In genomic region chr11:67264886-67265632, GRCh38 we compare ENCODE assay signal across 11 cellular contexts. TPM values are rescaled to one million over a fixed set of nuclear protein-coding genes. Genes with fewer than 3 reads are reported as not detected.
DNase-seq lines count a peak whose midpoint lies in the region; ATAC-seq and TF ChIP-seq lines count a peak whose summit lies in the region.
"Had no signal": no experiment of that assay in that cellular context is flagged by ENCODE, and none has a peak within 500 bp of the region (broad histone marks: within the 10 kb centered on the region; RNA-seq: fewer than 3 reads in every experiment).

No MANE protein-coding gene starts in this region.

- H3K9me3 Mint-ChIP-seq in activated CD4-positive, alpha-beta T cell treated with anti-CD3 and anti-CD28 coated beads, Interleukin-2, amount 10 ng/mL, durations not matched to agents 24 days and 14 days = no peaks in the 10 kb centered on the region
- no peaks in the 10 kb centered on the region for H3K9me3 Mint-ChIP-seq in activated CD4-positive, alpha-beta memory T cell treated with anti-CD3 and anti-CD28 coated beads, Interleukin-2, amount 10 ng/mL, durations not matched to agents 7 days and 5 days
- H3K9me3 Mint-ChIP-seq in stimulated activated memory B cell treated with anti-CD40 and anti-IgM and Interleukin-4, amounts not matched to agents 10 μg/mL and 1 μg/mL and 100 μg/mL, for 72 hours = no peaks in the 10 kb centered on the region

- peak; percentile 35 for ATAC-seq in esophagus mucosa
- no peak for ATAC-seq in stimulated activated memory B cell treated with anti-CD40 and anti-IgM and Interleukin-4, amounts not matched to agents 10 μg/mL and 1 μg/mL and 100 μg/mL, for 72 hours

- H3K36me3 ChIP-seq in brain microvascular endothelial cell (replicated peaks) = peaks cover 8% of the 10 kb centered on the region

- H3K27ac Mint-ChIP-seq in activated CD4-positive, alpha-beta T cell treated with anti-CD3 and anti-CD28 coated beads, Interleukin-2, amount 10 ng/mL, durations not matched to agents 24 days and 14 days = peak overlapping the region; percentile 87
- H3K27ac Mint-ChIP-seq in activated CD4-positive, alpha-beta memory T cell treated with anti-CD3 and anti-CD28 coated beads, Interleukin-2, amount 10 ng/mL, durations not matched to agents 7 days and 5 days = peak overlapping the region; percentile 71
- H3K27ac Mint-ChIP-seq in stimulated activated memory B cell treated with anti-CD40 and anti-IgM and Interleukin-4, amounts not matched to agents 10 μg/mL and 1 μg/mL and 100 μg/mL, for 72 hours = peak overlapping the region; percentile 96

- H3K27me3 ChIP-seq in brain microvascular endothelial cell (replicated peaks) = no peaks in the 10 kb centered on the region
- H3K27me3 ChIP-seq: body of pancreas had no signal

- no peaks in the 10 kb centered on the region for H3K27me3 Mint-ChIP-seq in activated CD4-positive, alpha-beta T cell treated with anti-CD3 and anti-CD28 coated beads, Interleukin-2, amount 10 ng/mL, durations not matched to agents 24 days and 14 days
- H3K27me3 Mint-ChIP-seq in activated CD4-positive, alpha-beta memory T cell treated with anti-CD3 and anti-CD28 coated beads, Interleukin-2, amount 10 ng/mL, durations not matched to agents 7 days and 5 days = no peaks in the 10 kb centered on the region
- peaks cover 7% of the 10 kb centered on the region for H3K27me3 Mint-ChIP-seq in stimulated activated memory B cell treated with anti-CD40 and anti-IgM and Interleukin-4, amounts not matched to agents 10 μg/mL and 1 μg/mL and 100 μg/mL, for 72 hours

- DNase-seq in activated CD4-positive, alpha-beta T cell treated with anti-CD3 and anti-CD28 coated beads, Interleukin-2, amount 10 ng/mL, durations not matched to agents 24 days and 14 days = peak; percentile 67
- no peak for DNase-seq in activated CD4-positive, alpha-beta T cell treated with anti-CD3 and anti-CD28 coated beads, Interleukin-2, amount 50 U/mL, for 1 hour
- DNase-seq in activated CD4-positive, alpha-beta memory T cell treated with anti-CD3 and anti-CD28 coated beads, Interleukin-2, amount 10 ng/mL, durations not matched to agents 7 days and 5 days = no peak
- no peak for DNase-seq in brain microvascular endothelial cell
- no peak for DNase-seq in kidney tubule cell (ENCODE audit: low spot score)
- no peak for DNase-seq in NCI-H1105 treated with DMSO at 0.1 percent for 48 hours (lab: John Stamatoyannopoulos, UW)
- DNase-seq: activated CD4-positive, CD25-positive, alpha-beta regulatory T cell; RPMI8226 had no signal

- no peak overlapping the region for H3K27ac ChIP-seq in brain microvascular endothelial cell

- TF ChIP-seq CTCF in brain microvascular endothelial cell (IDR thresholded peaks at IDR 0.05; ENCODE audit: low read depth, low read length, missing control alignments) = no peak

- POLR2A ChIA-PET in activated CD4-positive, alpha-beta memory T cell treated with anti-CD3 and anti-CD28 coated beads, Interleukin-2, amount 10 ng/mL, durations not matched to agents 7 days and 5 days (lab: Charles Lee) = interaction anchor here (0.8 to 4.9 kb wide), 6 partner anchors 12 to 54 kb away, joined by 3 to 49 read pairs (median 6); partner anchors contain the start of gene ANKRD13D

- peak overlapping the region; percentile 79 for H3K4me3 Mint-ChIP-seq in activated CD4-positive, alpha-beta T cell treated with anti-CD3 and anti-CD28 coated beads, Interleukin-2, amount 10 ng/mL, durations not matched to agents 24 days and 14 days
- peak overlapping the region; percentile 53 for H3K4me3 Mint-ChIP-seq in activated CD4-positive, alpha-beta memory T cell treated with anti-CD3 and anti-CD28 coated beads, Interleukin-2, amount 10 ng/mL, durations not matched to agents 7 days and 5 days
- H3K4me3 Mint-ChIP-seq in stimulated activated memory B cell treated with anti-CD40 and anti-IgM and Interleukin-4, amounts not matched to agents 10 μg/mL and 1 μg/mL and 100 μg/mL, for 72 hours = peak overlapping the region; percentile 79

- intact Hi-C loops in activated CD4-positive, alpha-beta T cell treated with anti-CD3 and anti-CD28 coated beads, Interleukin-2, amount 10 ng/mL, durations not matched to agents 24 days and 14 days (cut with micrococcal nuclease) = loop anchor here (1.0 to 10.0 kb wide), 4 partner anchors 23 to 1610 kb away; partner anchors contain the start of genes AIP, PPP1CA and TBC1D10C

- H3K36me3 Mint-ChIP-seq in activated CD4-positive, alpha-beta T cell treated with anti-CD3 and anti-CD28 coated beads, Interleukin-2, amount 10 ng/mL, durations not matched to agents 24 days and 14 days (ENCODE audit: low read depth) = peaks cover 28% of the 10 kb centered on the region
- peaks cover 31% of the 10 kb centered on the region for H3K36me3 Mint-ChIP-seq in activated CD4-positive, alpha-beta memory T cell treated with anti-CD3 and anti-CD28 coated beads, Interleukin-2, amount 10 ng/mL, durations not matched to agents 7 days and 5 days (ENCODE audit: low read depth)
- H3K36me3 Mint-ChIP-seq in stimulated activated memory B cell treated with anti-CD40 and anti-IgM and Interleukin-4, amounts not matched to agents 10 μg/mL and 1 μg/mL and 100 μg/mL, for 72 hours = peaks cover 26% of the 10 kb centered on the region

- CTCF ChIA-PET in activated CD4-positive, alpha-beta memory T cell treated with anti-CD3 and anti-CD28 coated beads, Interleukin-2, amount 10 ng/mL, durations not matched to agents 7 days and 5 days (lab: Charles Lee) = interaction anchor here (1.2 to 4.9 kb wide), 8 partner anchors 12 to 117 kb away, joined by 3 to 69 read pairs (median 18); partner anchors contain the start of gene ANKRD13D

- no peak overlapping the region for H3K4me3 ChIP-seq in brain microvascular endothelial cell (ENCODE audit: low read depth, low read length)
- H3K4me3 ChIP-seq: body of pancreas had no signal

- in situ Hi-C loops in brain microvascular endothelial cell (cut with HindIII; ENCODE audit: low pct_ligation_motif_present, low sequenced_read_pairs) = no loop called here

- H3K4me1 Mint-ChIP-seq in activated CD4-positive, alpha-beta T cell treated with anti-CD3 and anti-CD28 coated beads, Interleukin-2, amount 10 ng/mL, durations not matched to agents 24 days and 14 days = peaks cover 56% of the 10 kb centered on the region
- H3K4me1 Mint-ChIP-seq in activated CD4-positive, alpha-beta memory T cell treated with anti-CD3 and anti-CD28 coated beads, Interleukin-2, amount 10 ng/mL, durations not matched to agents 7 days and 5 days = peaks cover 64% of the 10 kb centered on the region
- peaks cover 72% of the 10 kb centered on the region for H3K4me1 Mint-ChIP-seq in stimulated activated memory B cell treated with anti-CD40 and anti-IgM and Interleukin-4, amounts not matched to agents 10 μg/mL and 1 μg/mL and 100 μg/mL, for 72 hours

RNA-seq across cellular contexts. Expression of gene GRK2, which starts 1.2 kb away (rescaled TPM):
- total RNA-seq in activated CD4-positive, alpha-beta T cell treated with anti-CD3 and anti-CD28 coated beads, Interleukin-2, amount 10 ng/mL, durations not matched to agents 24 days and 14 days = 244 and 248 TPM in 2 replicates
- 100 to 1,000 TPM; 333 to 338 TPM for total RNA-seq in activated CD4-positive, alpha-beta memory T cell treated with anti-CD3 and anti-CD28 coated beads, Interleukin-2, amount 10 ng/mL, durations not matched to agents 7 days and 5 days
- total RNA-seq in esophagus mucosa = 61.6 TPM

RNA-seq across cellular contexts. Expression of gene ANKRD13D, which starts 24.0 kb away (rescaled TPM):
- total RNA-seq in activated CD4-positive, alpha-beta T cell treated with anti-CD3 and anti-CD28 coated beads, Interleukin-2, amount 10 ng/mL, durations not matched to agents 24 days and 14 days = 114 and 124 TPM in 2 replicates
- total RNA-seq in activated CD4-positive, alpha-beta memory T cell treated with anti-CD3 and anti-CD28 coated beads, Interleukin-2, amount 10 ng/mL, durations not matched to agents 7 days and 5 days = 100 to 1,000 TPM; 157 to 163 TPM
- 45.2 TPM for total RNA-seq in esophagus mucosa

RNA-seq across cellular contexts. Expression of gene SSH3, which starts 38.3 kb away (rescaled TPM):
- 7.1 and 8.1 TPM in 2 replicates for total RNA-seq in activated CD4-positive, alpha-beta T cell treated with anti-CD3 and anti-CD28 coated beads, Interleukin-2, amount 10 ng/mL, durations not matched to agents 24 days and 14 days
- 10 to 100 TPM; 15.4 to 19.0 TPM for total RNA-seq in activated CD4-positive, alpha-beta memory T cell treated with anti-CD3 and anti-CD28 coated beads, Interleukin-2, amount 10 ng/mL, durations not matched to agents 7 days and 5 days
- total RNA-seq in esophagus mucosa = 78.4 TPM
